Comparison of ENCODE assay signal across 8 cellular contexts in genomic region chr19:50024719-50025021, GRCh38. TPM values are rescaled to one million over a fixed set of nuclear protein-coding genes. Genes with fewer than 3 reads are reported as not detected.
DNase-seq lines count a peak whose midpoint lies in the region; ATAC-seq lines count a peak whose summit lies in the region.

No MANE protein-coding gene starts in this region.

- H3K9me3 ChIP-seq in NT2/D1 (ENCODE audit: insufficient read depth, low read length): no peaks in the 10 kb centered on the region
- no peaks in the 10 kb centered on the region for H3K9me3 ChIP-seq in esophagus (ENCODE audit: control insufficient read depth in 2 of 2, insufficient read depth in 1 of 2, low read depth in 1 of 2, low read length in 1 of 2)

- DNase-seq in NT2/D1 (ENCODE audit: low read depth, low spot score) (no peak), MV-4-11 (lab: John Stamatoyannopoulos, UW) (no peak)
- no peak for DNase-seq in activated CD4-positive, CD25-positive, alpha-beta regulatory T cell treated with anti-CD3 and anti-CD28 coated beads, Interleukin-2, amount 50 U/mL, for 72 hours

- H3K27ac ChIP-seq in esophagus (ENCODE audit: low read depth in 2 of 2, low read length in 1 of 2) (peak overlapping the region; percentile 97 to 99), rectal smooth muscle tissue (ENCODE audit: low read depth, low read length) (peak overlapping the region; percentile 95)

- no peaks in the 10 kb centered on the region for H3K4me1 ChIP-seq in NT2/D1 (ENCODE audit: insufficient read depth, insufficient read length)
- H3K4me1 ChIP-seq in esophagus (ENCODE audit: control insufficient read depth in 2 of 2, insufficient read depth in 2 of 2, low read length in 1 of 2): peaks cover 0 to 5% of the 10 kb centered on the region in 2 donors
- peaks cover 5% of the 10 kb centered on the region for H3K4me1 ChIP-seq in rectal smooth muscle tissue (ENCODE audit: control insufficient read depth, insufficient read depth, low read length)

- H3K9ac ChIP-seq in NT2/D1 (ENCODE audit: insufficient read length, low read depth) (peak overlapping the region; percentile 86), rectal smooth muscle tissue (ENCODE audit: low read length) (peak overlapping the region; percentile 99)

- peak; percentile 11 for ATAC-seq in GM21381 (IDR thresholded peaks at IDR 0.05; ENCODE audit: unreplicated experiment)
- no peak for ATAC-seq in GM19463 (IDR thresholded peaks at IDR 0.05; ENCODE audit: unreplicated experiment)
- ATAC-seq in GM18909 (IDR thresholded peaks at IDR 0.05; ENCODE audit: poor library complexity, unreplicated experiment): no peak

- H3K27me3 ChIP-seq in NT2/D1 (ENCODE audit: insufficient read depth, insufficient read length) (no peaks in the 10 kb centered on the region), esophagus (ENCODE audit: control insufficient read depth in 1 of 2, insufficient read depth in 2 of 2, low read length in 2 of 2) (no peaks in the 10 kb centered on the region), rectal smooth muscle tissue (ENCODE audit: control insufficient read depth, insufficient read depth, low read length) (no peaks in the 10 kb centered on the region)

- H3K4me3 ChIP-seq in NT2/D1 (ENCODE audit: insufficient read length, low read depth): peak overlapping the region; percentile 90
- peak overlapping the region; percentile 83 to 91 for H3K4me3 ChIP-seq in esophagus (ENCODE audit: low read depth in 1 of 2, low read length in 2 of 2)
- H3K4me3 ChIP-seq in rectal smooth muscle tissue (ENCODE audit: low read length): peak overlapping the region; percentile 97

- WGBS in esophagus, 2 donors: 1% methylated on average over 10 of the region's 10 CpGs

- H3K36me3 ChIP-seq in NT2/D1 (ENCODE audit: insufficient read depth, insufficient read length, low read length): peaks cover 28% of the 10 kb centered on the region
- peaks cover 0 to 2% of the 10 kb centered on the region in 2 donors for H3K36me3 ChIP-seq in esophagus (ENCODE audit: control insufficient read depth in 2 of 2, insufficient read depth in 2 of 2, low read length in 1 of 2)
- H3K36me3 ChIP-seq in rectal smooth muscle tissue (ENCODE audit: control insufficient read depth, insufficient read depth, low read length): peaks cover 6% of the 10 kb centered on the region

RNA-seq across cellular contexts. Expression of gene VRK3, which starts 0.5 kb away (rescaled TPM):
- 10 to 100 TPM; 12.5 to 14.1 TPM for polyA plus RNA-seq in esophagus

RNA-seq across cellular contexts. Expression of gene ZNF473, which starts 1.1 kb away (rescaled TPM):
- polyA plus RNA-seq in esophagus: 1 to 10 TPM; 1.8 to 1.9 TPM
